Comparison of ENCODE assay signal across 9 cellular contexts in the genomic region with DNA sequence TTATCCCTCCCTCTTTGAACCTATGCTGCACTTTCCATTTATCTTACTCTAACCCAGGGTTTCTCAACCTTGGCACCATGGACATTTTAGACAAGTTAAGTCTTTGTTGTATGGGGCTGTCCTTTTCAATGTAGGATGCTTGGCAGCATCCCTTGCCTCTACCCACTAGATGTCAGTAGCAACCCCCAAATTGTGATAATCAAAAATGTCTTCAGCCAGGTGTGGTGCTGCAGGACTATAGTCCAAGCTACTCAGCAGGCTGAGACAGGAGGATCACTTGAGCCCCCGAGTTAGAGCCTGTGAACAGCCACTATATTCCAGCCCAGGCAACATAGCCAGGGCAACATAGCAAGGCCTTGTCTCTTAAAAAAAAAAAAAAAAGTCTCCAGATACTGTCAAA. TPM values are rescaled to one million over a fixed set of nuclear protein-coding genes. Genes with fewer than 3 reads are reported as not detected.
DNase-seq lines count a peak whose midpoint lies in the region; ATAC-seq and TF ChIP-seq lines count a peak whose summit lies in the region.
"Had no signal": no experiment of that assay in that cellular context is flagged by ENCODE, and none has a peak within 500 bp of the region (broad histone marks: within the 10 kb centered on the region; RNA-seq: fewer than 3 reads in every experiment).

No MANE protein-coding gene starts in this region.

- H3K4me1 Mint-ChIP-seq in progenitor cell of endocrine pancreas (ENCODE audit: low read depth), result peaks cover 40% of the 10 kb centered on the region

- H3K27ac Mint-ChIP-seq in progenitor cell of endocrine pancreas, result no peak overlapping the region

- TF ChIP-seq POLR2A in spleen (IDR thresholded peaks at IDR 0.05), result no peak

- H3K36me3 Mint-ChIP-seq in progenitor cell of endocrine pancreas (ENCODE audit: insufficient read depth), result peaks cover 7% of the 10 kb centered on the region

- 0 to 43% (median 7%) methylated on average over 1 of the region's 1 CpG for WGBS in spleen, 5 donors

- no peak overlapping the region for H3K4me3 ChIP-seq in spleen
- H3K4me3 ChIP-seq: adrenal gland had no signal

- peaks cover 0 to 8% (median 0%) of the 10 kb centered on the region in 7 donors for H3K27me3 ChIP-seq in spleen (replicated peaks in 1 of 7)

- no peaks in the 10 kb centered on the region for H3K9me3 ChIP-seq in spleen
- H3K9me3 ChIP-seq: adrenal gland had no signal

- no peaks in the 10 kb centered on the region for H3K27me3 Mint-ChIP-seq in progenitor cell of endocrine pancreas

- H3K27ac ChIP-seq in spleen, result no peak overlapping the region
- H3K27ac ChIP-seq: adrenal gland had no signal

- no peaks in the 10 kb centered on the region for H3K36me3 ChIP-seq in spleen
- H3K36me3 ChIP-seq: adrenal gland had no signal

- TF ChIP-seq CTCF in progenitor cell of endocrine pancreas (IDR thresholded peaks at IDR 0.05; ENCODE audit: unreplicated experiment) (peak; percentile 66), spleen (IDR thresholded peaks at IDR 0.05 in 8 of 11, conservative IDR thresholded peaks at IDR 0.05 in 3 of 11) (no peak)

- no peak overlapping the region for H3K4me3 Mint-ChIP-seq in progenitor cell of endocrine pancreas (ENCODE audit: low read depth)

- peak; percentile 14 for DNase-seq in NCI-H1417 treated with DMSO at 0.1 percent for 48 hours (lab: John Stamatoyannopoulos, UW)
- peak; percentile 57 for DNase-seq in cerebellar cortex (ENCODE audit: low spot score)
- no peak for DNase-seq in progenitor cell of endocrine pancreas (ENCODE audit: low spot score, unreplicated experiment)
- DNase-seq in spleen, result no peak
- no peak for DNase-seq in stimulated activated naive CD4-positive, alpha-beta T cell treated with Interleukin-2 at 50 U/mL for 16 hours (lab: John Stamatoyannopoulos, UW)
- no peak for DNase-seq in NCI-H187 treated with DMSO at 0.1 percent for 48 hours (lab: John Stamatoyannopoulos, UW)
- DNase-seq: adrenal gland had no signal

- intact Hi-C loops in spleen (cut with DNase I; ENCODE audit: low total_unique reads), result no loop called here

- no peaks in the 10 kb centered on the region for H3K9me3 Mint-ChIP-seq in progenitor cell of endocrine pancreas (ENCODE audit: low read depth)

- peak; percentile 62 for ATAC-seq in GM18858 (IDR thresholded peaks at IDR 0.05; ENCODE audit: unreplicated experiment)

- no peaks in the 10 kb centered on the region for H3K4me1 ChIP-seq in spleen
- H3K4me1 ChIP-seq: adrenal gland had no signal

RNA-seq across cellular contexts. Expression of gene LRCH2, which starts 7.0 kb away (rescaled TPM):
- total RNA-seq in progenitor cell of endocrine pancreas (14.4 and 16.9 TPM in 2 replicates), spleen (1 to 10 TPM; 2.5 to 4.0 (median 3.1) TPM)
- polyA plus RNA-seq in spleen, result 1 to 10 TPM in 1 of 3 donors, under 1 TPM in 2; 0.39 to 1.6 (median 0.47) TPM

RNA-seq across cellular contexts. Expression of gene RBMXL3, which starts 37.7 kb away (rescaled TPM):
- total RNA-seq in progenitor cell of endocrine pancreas (not detected in 2 replicates), spleen (not detected)
- polyA plus RNA-seq in spleen, result not detected
- total RNA-seq: adrenal gland, pulmonary artery endothelial cell had no signal
- polyA plus RNA-seq: adrenal gland had no signal

Comparison
In these comparisons a context has a peak if more than half of its experiments do, and no peak if none do; other contexts are left out.
1. DNase-seq: peak in NCI-H1417 treated with DMSO at 0.1 percent for 48 hours (single experiment) and cerebellar cortex (single experiment); none in progenitor cell of endocrine pancreas (single experiment), spleen (single experiment), stimulated activated naive CD4-positive, alpha-beta T cell treated with Interleukin-2 at 50 U/mL for 16 hours (single experiment) and NCI-H187 treated with DMSO at 0.1 percent for 48 hours (single experiment).